ENCODE assay signal across 2 cellular contexts in genomic region chrX:153793291-153793690, GRCh38.
A peak's percentile ranks its signal among the peaks of the same experiment; 100 is the strongest.
TF ChIP-seq lines count a peak whose summit lies in the region.

No MANE protein-coding gene starts in this region.

TF ChIP-seq in A549, 52 proteins besides CTCF, POLR2A, EP300 and RAD21:
- TF ChIP-seq HOXB13 (CRISPR knock-in tag; IDR thresholded peaks at IDR 0.05; ENCODE audit: low read depth) = no peak
- no peak for TF ChIP-seq FOXS1 (CRISPR knock-in tag; IDR thresholded peaks at IDR 0.05)
- TF ChIP-seq ATOH8 (CRISPR knock-in tag; IDR thresholded peaks at IDR 0.05; ENCODE audit: low read depth) = no peak
- TF ChIP-seq, protein P1, sequence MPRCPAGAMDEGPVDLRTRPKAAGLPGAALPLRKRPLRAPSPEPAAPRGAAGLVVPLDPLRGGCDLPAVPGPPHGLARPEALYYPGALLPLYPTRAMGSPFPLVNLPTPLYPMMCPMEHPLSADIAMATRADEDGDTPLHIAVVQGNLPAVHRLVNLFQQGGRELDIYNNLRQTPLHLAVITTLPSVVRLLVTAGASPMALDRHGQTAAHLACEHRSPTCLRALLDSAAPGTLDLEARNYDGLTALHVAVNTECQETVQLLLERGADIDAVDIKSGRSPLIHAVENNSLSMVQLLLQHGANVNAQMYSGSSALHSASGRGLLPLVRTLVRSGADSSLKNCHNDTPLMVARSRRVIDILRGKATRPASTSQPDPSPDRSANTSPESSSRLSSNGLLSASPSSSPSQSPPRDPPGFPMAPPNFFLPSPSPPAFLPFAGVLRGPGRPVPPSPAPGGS (IDR thresholded peaks at IDR 0.05) = no peak
- TF ChIP-seq GATA3 (IDR thresholded peaks at IDR 0.05; ENCODE audit: borderline replicate concordance) = no peak
- no peak for TF ChIP-seq SMC3 (IDR thresholded peaks at IDR 0.05)
- no peak for TF ChIP-seq POLR2AphosphoS2 (conservative IDR thresholded peaks at IDR 0.05; ENCODE audit: low read length)
- TF ChIP-seq CBX2 (IDR thresholded peaks at IDR 0.05; ENCODE audit: borderline replicate concordance, low read depth) = no peak
- no peak for TF ChIP-seq E2F6 (IDR thresholded peaks at IDR 0.05; ENCODE audit: borderline replicate concordance, low read depth)
- TF ChIP-seq ZSCAN20 (CRISPR knock-in tag; IDR thresholded peaks at IDR 0.05) = no peak
- TF ChIP-seq CHD4 (IDR thresholded peaks at IDR 0.05; ENCODE audit: borderline replicate concordance) = no peak
- no peak for TF ChIP-seq SREBF2 (IDR thresholded peaks at IDR 0.05)

TF ChIP-seq in K562, 482 proteins besides CTCF, POLR2A, EP300 and RAD21:
- TF ChIP-seq SMARCB1 (IDR thresholded peaks at IDR 0.05; ENCODE audit: insufficient read length, low read depth) = no peak
- no peak for TF ChIP-seq POLR2G (IDR thresholded peaks at IDR 0.05; ENCODE audit: low read depth, low read length)
- peak; percentile 67 for TF ChIP-seq NR2C1 (IDR thresholded peaks at IDR 0.05)
- TF ChIP-seq NR2C1 (tag; IDR thresholded peaks at IDR 0.05) = peak; percentile 75
- TF ChIP-seq NR2C2 (CRISPR knock-in tag; IDR thresholded peaks at IDR 0.05) = no peak
- TF ChIP-seq NR2C2 (tag; IDR thresholded peaks at IDR 0.05) = peak; percentile 80
- no peak for TF ChIP-seq RHOXF2B (CRISPR knock-in tag; conservative IDR thresholded peaks at IDR 0.05)
- peak; percentile 53; the same call in 1 of the 2 replicates for TF ChIP-seq CREB3L1 (IDR thresholded peaks at IDR 0.05; ENCODE audit: borderline replicate concordance, low read depth)
- TF ChIP-seq SIN3A (IDR thresholded peaks at IDR 0.05; ENCODE audit: borderline replicate concordance in 2 of 2, control insufficient read depth in 1 of 2, low read depth in 2 of 2, low read length in 2 of 2) = peak in 1 of 2 experiments; percentile 11; a peak in 1 of 4 replicates
- TF ChIP-seq YY1 (IDR thresholded peaks at IDR 0.05; ENCODE audit: borderline replicate concordance in 1 of 3, control insufficient read depth in 1 of 3, extremely low read depth in 1 of 3, insufficient read depth in 3 of 3, insufficient read length in 1 of 3, insufficient replicate concordance in 2 of 3, low read depth in 1 of 3, low read length in 2 of 3) = peak in 1 of 3 experiments; percentile 32
- TF ChIP-seq ESRRA (IDR thresholded peaks at IDR 0.05; ENCODE audit: borderline replicate concordance, low read depth) = peak; percentile 56; the same call in 1 of the 2 replicates
